2 cellular contexts compared by ENCODE assay signal in the genomic region with DNA sequence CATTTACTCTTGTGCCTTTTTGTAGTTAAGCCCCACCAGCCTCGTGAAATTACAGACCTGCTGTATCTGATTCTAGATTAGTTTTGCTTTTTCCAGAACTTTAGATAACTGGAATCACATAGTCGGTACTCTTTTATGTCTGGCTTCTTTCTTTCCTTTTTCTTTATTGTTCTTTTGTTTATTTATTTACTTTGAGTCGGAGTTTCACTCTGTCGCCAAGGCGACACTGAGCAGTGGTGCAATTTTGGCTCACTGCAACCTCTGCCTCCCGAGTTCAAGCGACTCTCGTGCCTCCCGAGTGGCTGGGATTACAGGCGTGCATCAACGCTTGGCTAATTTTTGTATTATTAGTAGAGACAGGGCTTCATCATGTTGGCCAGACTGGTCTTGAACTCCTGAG.
TF ChIP-seq lines count a peak whose summit lies in the region.

No MANE protein-coding gene starts in this region.

TF ChIP-seq in HEK293, 187 proteins besides CTCF, POLR2A, EP300 and RAD21:
- TF ChIP-seq ZNF610 (tag by site-specific recombination; IDR thresholded peaks at IDR 0.05; ENCODE audit: borderline replicate concordance) (no peak), ZSCAN30 (tag by site-specific recombination; IDR thresholded peaks at IDR 0.05) (no peak), ZNF561 (tag by site-specific recombination; IDR thresholded peaks at IDR 0.05; ENCODE audit: borderline replicate concordance) (no peak), TCF7L2 (IDR thresholded peaks at IDR 0.05; ENCODE audit: borderline replicate concordance, low read depth, low read length) (peak; percentile 34; the same call in 1 of the 2 replicates), ZXDB (tag by site-specific recombination; IDR thresholded peaks at IDR 0.05) (no peak), ZNF132 (tag by site-specific recombination; IDR thresholded peaks at IDR 0.05; ENCODE audit: borderline replicate concordance) (no peak), ZNF768 (tag by site-specific recombination; IDR thresholded peaks at IDR 0.05) (no peak), ZNF391 (tag by site-specific recombination; IDR thresholded peaks at IDR 0.05; ENCODE audit: borderline replicate concordance, low read depth) (no peak), ZBTB17 (tag by site-specific recombination; IDR thresholded peaks at IDR 0.05) (peak; percentile 94), ZNF544 (tag by site-specific recombination; IDR thresholded peaks at IDR 0.05) (no peak), ZNF202 (tag by site-specific recombination; IDR thresholded peaks at IDR 0.05; ENCODE audit: borderline replicate concordance) (no peak), ZNF426 (tag by site-specific recombination; IDR thresholded peaks at IDR 0.05) (no peak), SCRT2 (tag by site-specific recombination; IDR thresholded peaks at IDR 0.05) (no peak), ZBTB21 (tag by site-specific recombination; IDR thresholded peaks at IDR 0.05) (0 out of 2 replicates have a peak, but pooled peaks have one; percentile 1), ZNF10 (tag by site-specific recombination; IDR thresholded peaks at IDR 0.05) (no peak), ZNF785 (tag by site-specific recombination; IDR thresholded peaks at IDR 0.05) (no peak), SALL2 (tag by site-specific recombination; IDR thresholded peaks at IDR 0.05; ENCODE audit: borderline replicate concordance) (no peak), ZNF623 (tag by site-specific recombination; IDR thresholded peaks at IDR 0.05) (no peak)
- TF ChIP-seq, protein P1, sequence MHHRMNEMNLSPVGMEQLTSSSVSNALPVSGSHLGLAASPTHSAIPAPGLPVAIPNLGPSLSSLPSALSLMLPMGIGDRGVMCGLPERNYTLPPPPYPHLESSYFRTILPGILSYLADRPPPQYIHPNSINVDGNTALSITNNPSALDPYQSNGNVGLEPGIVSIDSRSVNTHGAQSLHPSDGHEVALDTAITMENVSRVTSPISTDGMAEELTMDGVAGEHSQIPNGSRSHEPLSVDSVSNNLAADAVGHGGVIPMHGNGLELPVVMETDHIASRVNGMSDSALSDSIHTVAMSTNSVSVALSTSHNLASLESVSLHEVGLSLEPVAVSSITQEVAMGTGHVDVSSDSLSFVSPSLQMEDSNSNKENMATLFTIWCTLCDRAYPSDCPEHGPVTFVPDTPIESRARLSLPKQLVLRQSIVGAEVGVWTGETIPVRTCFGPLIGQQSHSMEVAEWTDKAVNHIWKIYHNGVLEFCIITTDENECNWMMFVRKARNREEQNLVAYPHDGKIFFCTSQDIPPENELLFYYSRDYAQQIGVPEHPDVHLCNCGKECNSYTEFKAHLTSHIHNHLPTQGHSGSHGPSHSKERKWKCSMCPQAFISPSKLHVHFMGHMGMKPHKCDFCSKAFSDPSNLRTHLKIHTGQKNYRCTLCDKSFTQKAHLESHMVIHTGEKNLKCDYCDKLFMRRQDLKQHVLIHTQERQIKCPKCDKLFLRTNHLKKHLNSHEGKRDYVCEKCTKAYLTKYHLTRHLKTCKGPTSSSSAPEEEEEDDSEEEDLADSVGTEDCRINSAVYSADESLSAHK (tag by site-specific recombination; IDR thresholded peaks at IDR 0.05), result no peak
- TF ChIP-seq, protein P2, sequence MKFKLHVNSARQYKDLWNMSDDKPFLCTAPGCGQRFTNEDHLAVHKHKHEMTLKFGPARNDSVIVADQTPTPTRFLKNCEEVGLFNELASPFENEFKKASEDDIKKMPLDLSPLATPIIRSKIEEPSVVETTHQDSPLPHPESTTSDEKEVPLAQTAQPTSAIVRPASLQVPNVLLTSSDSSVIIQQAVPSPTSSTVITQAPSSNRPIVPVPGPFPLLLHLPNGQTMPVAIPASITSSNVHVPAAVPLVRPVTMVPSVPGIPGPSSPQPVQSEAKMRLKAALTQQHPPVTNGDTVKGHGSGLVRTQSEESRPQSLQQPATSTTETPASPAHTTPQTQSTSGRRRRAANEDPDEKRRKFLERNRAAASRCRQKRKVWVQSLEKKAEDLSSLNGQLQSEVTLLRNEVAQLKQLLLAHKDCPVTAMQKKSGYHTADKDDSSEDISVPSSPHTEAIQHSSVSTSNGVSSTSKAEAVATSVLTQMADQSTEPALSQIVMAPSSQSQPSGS (tag by site-specific recombination; IDR thresholded peaks at IDR 0.05; ENCODE audit: low read depth), result no peak

TF ChIP-seq in K562, 482 proteins besides CTCF, POLR2A, EP300 and RAD21:
- TF ChIP-seq, protein P3, sequence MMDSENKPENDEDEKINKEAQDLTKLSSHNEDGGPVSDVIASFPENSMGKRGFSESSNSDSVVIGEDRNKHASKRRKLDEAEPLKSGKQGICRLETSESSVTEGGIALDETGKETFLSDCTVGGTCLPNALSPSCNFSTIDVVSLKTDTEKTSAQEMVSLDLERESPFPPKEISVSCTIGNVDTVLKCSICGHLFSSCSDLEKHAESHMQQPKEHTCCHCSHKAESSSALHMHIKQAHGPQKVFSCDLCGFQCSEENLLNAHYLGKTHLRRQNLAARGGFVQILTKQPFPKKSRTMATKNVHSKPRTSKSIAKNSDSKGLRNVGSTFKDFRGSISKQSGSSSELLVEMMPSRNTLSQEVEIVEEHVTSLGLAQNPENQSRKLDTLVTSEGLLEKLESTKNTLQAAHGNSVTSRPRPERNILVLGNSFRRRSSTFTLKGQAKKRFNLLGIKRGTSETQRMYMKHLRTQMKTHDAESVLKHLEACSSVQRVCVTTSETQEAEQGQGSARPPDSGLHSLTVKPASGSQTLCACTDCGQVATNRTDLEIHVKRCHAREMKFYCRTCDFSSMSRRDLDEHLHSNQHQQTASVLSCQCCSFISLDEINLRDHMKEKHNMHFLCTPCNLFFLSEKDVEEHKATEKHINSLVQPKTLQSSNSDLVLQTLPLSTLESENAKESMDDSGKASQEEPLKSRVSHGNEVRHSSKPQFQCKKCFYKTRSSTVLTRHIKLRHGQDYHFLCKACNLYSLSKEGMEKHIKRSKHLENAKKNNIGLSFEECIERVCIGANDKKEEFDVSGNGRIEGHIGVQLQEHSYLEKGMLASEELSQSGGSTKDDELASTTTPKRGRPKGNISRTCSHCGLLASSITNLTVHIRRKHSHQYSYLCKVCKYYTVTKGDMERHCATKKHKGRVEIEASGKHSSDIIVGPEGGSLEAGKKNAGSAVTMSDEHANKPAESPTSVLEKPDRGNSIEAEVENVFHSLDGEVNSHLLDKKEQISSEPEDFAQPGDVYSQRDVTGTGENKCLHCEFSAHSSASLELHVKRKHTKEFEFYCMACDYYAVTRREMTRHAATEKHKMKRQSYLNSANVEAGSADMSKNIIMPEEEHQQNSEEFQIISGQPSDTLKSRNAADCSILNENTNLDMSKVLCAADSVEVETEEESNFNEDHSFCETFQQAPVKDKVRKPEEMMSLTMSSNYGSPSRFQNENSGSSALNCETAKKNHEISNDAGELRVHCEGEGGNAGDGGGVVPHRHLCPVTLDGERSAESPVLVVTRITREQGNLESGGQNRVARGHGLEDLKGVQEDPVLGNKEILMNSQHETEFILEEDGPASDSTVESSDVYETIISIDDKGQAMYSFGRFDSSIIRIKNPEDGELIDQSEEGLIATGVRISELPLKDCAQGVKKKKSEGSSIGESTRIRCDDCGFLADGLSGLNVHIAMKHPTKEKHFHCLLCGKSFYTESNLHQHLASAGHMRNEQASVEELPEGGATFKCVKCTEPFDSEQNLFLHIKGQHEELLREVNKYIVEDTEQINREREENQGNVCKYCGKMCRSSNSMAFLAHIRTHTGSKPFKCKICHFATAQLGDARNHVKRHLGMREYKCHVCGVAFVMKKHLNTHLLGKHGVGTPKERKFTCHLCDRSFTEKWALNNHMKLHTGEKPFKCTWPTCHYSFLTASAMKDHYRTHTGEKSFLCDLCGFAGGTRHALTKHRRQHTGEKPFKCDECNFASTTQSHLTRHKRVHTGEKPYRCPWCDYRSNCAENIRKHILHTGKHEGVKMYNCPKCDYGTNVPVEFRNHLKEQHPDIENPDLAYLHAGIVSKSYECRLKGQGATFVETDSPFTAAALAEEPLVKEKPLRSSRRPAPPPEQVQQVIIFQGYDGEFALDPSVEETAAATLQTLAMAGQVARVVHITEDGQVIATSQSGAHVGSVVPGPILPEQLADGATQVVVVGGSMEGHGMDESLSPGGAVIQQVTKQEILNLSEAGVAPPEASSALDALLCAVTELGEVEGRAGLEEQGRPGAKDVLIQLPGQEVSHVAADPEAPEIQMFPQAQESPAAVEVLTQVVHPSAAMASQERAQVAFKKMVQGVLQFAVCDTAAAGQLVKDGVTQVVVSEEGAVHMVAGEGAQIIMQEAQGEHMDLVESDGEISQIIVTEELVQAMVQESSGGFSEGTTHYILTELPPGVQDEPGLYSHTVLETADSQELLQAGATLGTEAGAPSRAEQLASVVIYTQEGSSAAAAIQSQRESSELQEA (IDR thresholded peaks at IDR 0.05; ENCODE audit: low read depth), result no peak
- peak; percentile 59; the same call in 1 of the 2 replicates for TF ChIP-seq RFX1 (IDR thresholded peaks at IDR 0.05)
- no peak for TF ChIP-seq NCOA1 (IDR thresholded peaks at IDR 0.05; ENCODE audit: low read depth)
- TF ChIP-seq, protein P4, sequence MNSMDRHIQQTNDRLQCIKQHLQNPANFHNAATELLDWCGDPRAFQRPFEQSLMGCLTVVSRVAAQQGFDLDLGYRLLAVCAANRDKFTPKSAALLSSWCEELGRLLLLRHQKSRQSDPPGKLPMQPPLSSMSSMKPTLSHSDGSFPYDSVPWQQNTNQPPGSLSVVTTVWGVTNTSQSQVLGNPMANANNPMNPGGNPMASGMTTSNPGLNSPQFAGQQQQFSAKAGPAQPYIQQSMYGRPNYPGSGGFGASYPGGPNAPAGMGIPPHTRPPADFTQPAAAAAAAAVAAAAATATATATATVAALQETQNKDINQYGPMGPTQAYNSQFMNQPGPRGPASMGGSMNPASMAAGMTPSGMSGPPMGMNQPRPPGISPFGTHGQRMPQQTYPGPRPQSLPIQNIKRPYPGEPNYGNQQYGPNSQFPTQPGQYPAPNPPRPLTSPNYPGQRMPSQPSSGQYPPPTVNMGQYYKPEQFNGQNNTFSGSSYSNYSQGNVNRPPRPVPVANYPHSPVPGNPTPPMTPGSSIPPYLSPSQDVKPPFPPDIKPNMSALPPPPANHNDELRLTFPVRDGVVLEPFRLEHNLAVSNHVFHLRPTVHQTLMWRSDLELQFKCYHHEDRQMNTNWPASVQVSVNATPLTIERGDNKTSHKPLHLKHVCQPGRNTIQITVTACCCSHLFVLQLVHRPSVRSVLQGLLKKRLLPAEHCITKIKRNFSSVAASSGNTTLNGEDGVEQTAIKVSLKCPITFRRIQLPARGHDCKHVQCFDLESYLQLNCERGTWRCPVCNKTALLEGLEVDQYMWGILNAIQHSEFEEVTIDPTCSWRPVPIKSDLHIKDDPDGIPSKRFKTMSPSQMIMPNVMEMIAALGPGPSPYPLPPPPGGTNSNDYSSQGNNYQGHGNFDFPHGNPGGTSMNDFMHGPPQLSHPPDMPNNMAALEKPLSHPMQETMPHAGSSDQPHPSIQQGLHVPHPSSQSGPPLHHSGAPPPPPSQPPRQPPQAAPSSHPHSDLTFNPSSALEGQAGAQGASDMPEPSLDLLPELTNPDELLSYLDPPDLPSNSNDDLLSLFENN (IDR thresholded peaks at IDR 0.05; ENCODE audit: low read depth in 2 of 2, low read length in 2 of 2), result no peak
- no peak for TF ChIP-seq NFIX (CRISPR knock-in tag; IDR thresholded peaks at IDR 0.05; ENCODE audit: low read depth)
